8 cellular contexts compared by ENCODE assay signal in the genomic region with DNA sequence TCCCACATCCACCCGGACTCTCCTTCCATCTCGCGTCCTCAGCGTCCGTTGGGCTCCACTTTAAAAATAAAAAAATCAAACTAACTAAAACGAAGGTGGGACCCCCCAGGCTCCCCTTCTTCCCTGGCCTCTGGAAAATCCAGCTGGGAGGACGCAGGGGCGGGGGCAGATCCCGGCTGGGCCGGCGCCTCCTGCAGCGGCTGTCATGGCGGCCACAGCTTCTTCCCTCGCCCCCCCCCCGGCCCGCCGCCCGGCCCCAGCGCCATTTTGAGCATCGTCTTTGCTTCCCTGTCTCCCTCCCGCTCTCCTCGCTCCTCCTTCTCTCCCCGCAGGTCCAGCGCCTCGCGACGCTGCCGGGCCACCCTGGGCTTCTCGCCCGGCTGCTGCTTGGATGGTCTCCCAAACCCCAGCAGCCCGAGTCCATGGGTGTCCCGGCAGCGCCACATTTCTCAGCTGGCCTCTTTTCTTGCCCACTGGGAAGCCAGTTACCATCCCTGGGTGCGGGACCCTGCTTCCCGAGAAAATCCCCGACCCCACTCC. TPM values are rescaled to one million over a fixed set of nuclear protein-coding genes. Genes with fewer than 3 reads are reported as not detected.
DNase-seq lines count a peak whose midpoint lies in the region; TF ChIP-seq lines count a peak whose summit lies in the region.

No MANE protein-coding gene starts in this region.

- H2BK15ac ChIP-seq in neuronal stem cell (ENCODE audit: low read length) = no peak overlapping the region

- no peak overlapping the region for H3K4ac ChIP-seq in neuronal stem cell (ENCODE audit: low read length)

- H3K4me3 ChIP-seq in A673 (ENCODE audit: low read depth, low read length, poor library complexity, severe bottlenecking) (peak overlapping the region; percentile 85), fibroblast of the aortic adventitia (ENCODE audit: low read depth, low read length) (peak overlapping the region; percentile 83), neuronal stem cell (ENCODE audit: low read length in 2 of 2) (peak overlapping the region in 1 of 2 donors; percentile 43), WERI-Rb-1 (ENCODE audit: low read depth, low read length) (no peak overlapping the region)

- CTCF ChIA-PET in A673 (lab: Charles Lee) = interaction anchor here (0.5 to 0.6 kb wide), 2 partner anchors 53 to 103 kb away, joined by 3 read pairs; no protein-coding TSS in a partner anchor

- H3K4me2 ChIP-seq in neuronal stem cell (ENCODE audit: insufficient read depth, low read length, poor library complexity, severe bottlenecking) = peak overlapping the region; percentile 35

- intact Hi-C loops in A673 (cut with micrococcal nuclease; ENCODE audit: unreplicated experiment) = loop anchor here (2.0 kb wide), 1 partner anchor 35 kb away; no protein-coding TSS in a partner anchor

- POLR2A ChIA-PET in A673 (lab: Charles Lee; ENCODE audit: low non-redundant PET) = interaction anchor here (0.6 to 0.7 kb wide), 3 partner anchors 9 to 302 kb away, joined by 4 to 5 read pairs (median 4); no protein-coding TSS in a partner anchor

- H3K9ac ChIP-seq in neuronal stem cell (ENCODE audit: low read depth, low read length, poor library complexity) = no peak overlapping the region

- no CpG with 5 or more reads among the region's 36 CpGs for WGBS in neuronal stem cell (ENCODE audit: extremely low coverage in 2 of 2, insufficient read length in 2 of 2, insufficient replicate concordance in 1 of 2), 2 donors

- H3K14ac ChIP-seq in neuronal stem cell (ENCODE audit: low read length) = no peak overlapping the region

- H3K27me3 ChIP-seq in A673 (replicated peaks; ENCODE audit: insufficient read depth, low read depth, low read length, poor library complexity) = no peaks in the 10 kb centered on the region
- peaks cover 36 to 76% (median 65%) of the 10 kb centered on the region in 3 experiments for H3K27me3 ChIP-seq in neuronal stem cell (ENCODE audit: control insufficient read depth in 3 of 3, insufficient read depth in 3 of 3, low read depth in 1 of 3, low read length in 3 of 3)
- H3K27me3 ChIP-seq in WERI-Rb-1 (ENCODE audit: insufficient read depth, low read depth, severe bottlenecking) = peaks cover 93% of the 10 kb centered on the region

- H2BK12ac ChIP-seq in neuronal stem cell (ENCODE audit: low read length) = no peak overlapping the region

- H3K4me1 ChIP-seq in A673 (ENCODE audit: insufficient read depth, low read length, poor library complexity, severe bottlenecking) (peaks cover 23% of the 10 kb centered on the region), neuronal stem cell (ENCODE audit: control insufficient read depth in 2 of 2, insufficient read depth in 1 of 2, low read depth in 1 of 2, low read length in 2 of 2) (no peaks in the 10 kb centered on the region)

- H2AFZ ChIP-seq in neuronal stem cell (ENCODE audit: low read length) = peak overlapping the region; percentile 91

- no peak overlapping the region for H2BK120ac ChIP-seq in neuronal stem cell (ENCODE audit: low read depth, low read length)

- H2AK5ac ChIP-seq in neuronal stem cell (ENCODE audit: low read depth, low read length) = no peak overlapping the region

- H3K36me3 ChIP-seq in A673 (ENCODE audit: insufficient read depth, low read length, poor library complexity, severe bottlenecking) (peaks cover 5% of the 10 kb centered on the region), neuronal stem cell (replicated peaks in 1 of 2; ENCODE audit: control insufficient read depth in 2 of 2, insufficient read depth in 2 of 2, low read length in 2 of 2) (no peaks in the 10 kb centered on the region), WERI-Rb-1 (no peaks in the 10 kb centered on the region)

- DNase-seq in A673 (ENCODE audit: low spot score) (peak; percentile 78), HUDEP-2 (lab: John Stamatoyannopoulos, UW; ENCODE audit: unreplicated experiment in 76 of 76) (peak in 44 of 76 experiments; percentile 9 to 78 (median 36)), activated T-cell treated with anti-CD3 and anti-CD28 coated beads for 24 hours (ENCODE audit: low read depth) (peak; percentile 18), fibroblast of the aortic adventitia (ENCODE audit: low read depth) (peak; percentile 87), neuronal stem cell (ENCODE audit: low spot score) (no peak), cerebellum (ENCODE audit: low spot score) (no peak), NCI-H187 (lab: John Stamatoyannopoulos, UW) (no peak), WERI-Rb-1 (no peak)

- H4K8ac ChIP-seq in neuronal stem cell (ENCODE audit: low read depth, low read length) = no peak overlapping the region

- no TSS peak for BruUV-seq in A673 (replicated peaks; lab: Mats Ljungman, UMichigan)

- no peaks in the 10 kb centered on the region for H3K9me3 ChIP-seq in A673 (ENCODE audit: low read depth, low read length, poor library complexity, severe bottlenecking)
- H3K9me3 ChIP-seq in neuronal stem cell (replicated peaks in 1 of 2; ENCODE audit: control insufficient read depth in 2 of 2, insufficient read depth in 1 of 2, low read depth in 1 of 2, low read length in 2 of 2) = peaks cover 0 to 2% of the 10 kb centered on the region in 2 donors
- peaks cover 13% of the 10 kb centered on the region for H3K9me3 ChIP-seq in WERI-Rb-1 (ENCODE audit: severe bottlenecking)

- TF ChIP-seq CTCF in A673 (conservative IDR thresholded peaks at IDR 0.05; ENCODE audit: low read depth, low read length) = no peak
- TF ChIP-seq CTCF in fibroblast of the aortic adventitia (IDR thresholded peaks at IDR 0.05; ENCODE audit: insufficient read depth, low read length) = no peak
- no peak for TF ChIP-seq CTCF in WERI-Rb-1 (IDR thresholded peaks at IDR 0.05; ENCODE audit: low read depth, low read length)

- H3K18ac ChIP-seq in neuronal stem cell (ENCODE audit: low read length) = no peak overlapping the region

- H3K27ac ChIP-seq in A673 (ENCODE audit: low read depth, low read length, poor library complexity, severe bottlenecking) (peak overlapping the region; percentile 95), neuronal stem cell (replicated peaks; ENCODE audit: low read length) (no peak overlapping the region), WERI-Rb-1 (no peak overlapping the region)

- H3K23ac ChIP-seq in neuronal stem cell (ENCODE audit: low read depth, low read length, poor library complexity) = peak overlapping the region; percentile 67

- no peaks in the 10 kb centered on the region for H3K79me1 ChIP-seq in neuronal stem cell (ENCODE audit: low read depth, low read length)

- H4K91ac ChIP-seq in neuronal stem cell (ENCODE audit: low read depth, low read length, poor library complexity) = no peak overlapping the region

- H2BK5ac ChIP-seq in neuronal stem cell (ENCODE audit: low read length) = no peak overlapping the region

RNA-seq across cellular contexts. Expression of a gene that starts 3.3 kb away (rescaled TPM):
- total RNA-seq in A673 (2021) = 34.5 and 37.8 TPM in 2 replicates
- 1.5 and 9.0 TPM in 2 replicates for total RNA-seq in fibroblast of the aortic adventitia (ENCODE audit: low replicate concordance)
- polyA plus RNA-seq in neuronal stem cell (2013, experiment 1 of 2) = not detected
- not detected for polyA plus RNA-seq in neuronal stem cell (2013, experiment 2 of 2)
- not detected for total RNA-seq in cerebellum

RNA-seq across cellular contexts. Expression of a gene that starts 10.8 kb away (rescaled TPM):
- total RNA-seq in A673 (2021) (not detected in 2 replicates), fibroblast of the aortic adventitia (ENCODE audit: low replicate concordance) (not detected in 2 replicates), cerebellum (not detected)
- polyA plus RNA-seq in neuronal stem cell (2013, experiment 1 of 2) = not detected
- not detected for polyA plus RNA-seq in neuronal stem cell (2013, experiment 2 of 2)

RNA-seq across cellular contexts. Expression of a gene that starts 36.5 kb away (rescaled TPM):
- total RNA-seq in A673 (2021) (9.7 and 11.9 TPM in 2 replicates), fibroblast of the aortic adventitia (ENCODE audit: low replicate concordance) (3.8 and 7.0 TPM in 2 replicates), cerebellum (0.09 TPM)
- not detected for polyA plus RNA-seq in neuronal stem cell (2013, experiment 1 of 2)
- polyA plus RNA-seq in neuronal stem cell (2013, experiment 2 of 2) = not detected

RNA-seq across cellular contexts. Expression of a gene that starts 48.4 kb away (rescaled TPM):
- total RNA-seq in A673 (2021) (40.7 and 46.1 TPM in 2 replicates), fibroblast of the aortic adventitia (ENCODE audit: low replicate concordance) (9.7 and 14.2 TPM in 2 replicates), cerebellum (not detected)
- polyA plus RNA-seq in neuronal stem cell (2013, experiment 1 of 2) = not detected
- not detected for polyA plus RNA-seq in neuronal stem cell (2013, experiment 2 of 2)

RNA-seq across cellular contexts. Expression of a gene that starts 51.9 kb away (rescaled TPM):
- 5.9 and 6.4 TPM in 2 replicates for total RNA-seq in A673 (2021)
- 0.27 and 0.57 TPM in 2 replicates for total RNA-seq in fibroblast of the aortic adventitia (ENCODE audit: low replicate concordance)
- polyA plus RNA-seq in neuronal stem cell (2013, experiment 1 of 2) = not detected
- not detected for polyA plus RNA-seq in neuronal stem cell (2013, experiment 2 of 2)
- not detected for total RNA-seq in cerebellum

Comparison
In these comparisons a context has a peak if more than half of its experiments do, and no peak if none do; other contexts are left out.
1. DNase-seq: peak in A673 (single experiment), HUDEP-2 (44 of 76), activated T-cell treated with anti-CD3 and anti-CD28 coated beads for 24 hours (single experiment) and fibroblast of the aortic adventitia (single experiment); none in neuronal stem cell (single experiment), cerebellum (single experiment), NCI-H187 (0 of 2) and WERI-Rb-1 (single experiment).